Comparison of ENCODE assay signal across 21 cellular contexts in the genomic region with DNA sequence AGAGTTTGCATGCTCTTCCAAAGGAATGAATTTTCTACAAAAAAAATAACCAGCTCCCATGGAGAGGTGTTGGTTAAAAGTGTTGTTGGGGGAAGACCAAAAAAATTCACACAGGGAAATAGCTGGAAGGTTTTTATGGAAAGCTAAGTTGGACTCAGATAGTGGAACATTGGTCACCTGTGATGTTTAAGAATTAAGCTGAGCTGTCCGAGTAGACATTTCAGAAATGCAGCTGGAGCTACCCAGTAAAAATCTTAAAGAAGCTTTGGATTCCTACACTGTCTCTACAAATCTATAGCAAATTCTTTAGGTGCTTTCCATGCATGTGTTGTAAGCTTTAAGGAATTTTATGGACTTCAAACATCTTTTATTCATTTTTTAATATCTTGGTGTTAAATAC.
"Had no signal": no experiment of that assay in that cellular context is flagged by ENCODE, and none has a peak within 500 bp of the region (broad histone marks: within the 10 kb centered on the region; RNA-seq: fewer than 3 reads in every experiment).

No MANE protein-coding gene starts in this region.

- ATAC-seq: activated T-cell treated with anti-CD3 and anti-CD28 coated beads, Interleukin-2, amount 50 U/mL, for 72 hours; left colon; lower lobe of right lung; natural killer cell treated with Interleukin-12 subunit alpha and Interleukin-12 subunit beta and Interleukin-15 and Interleukin-18, amount 100 ng/mL, for 72 hours; stimulated activated naive CD8-positive, alpha-beta T cell treated with anti-CD3 and anti-CD28 coated beads, Interleukin-15, amount 100 ng/mL, for 72 hours; T-helper 17 cell had no signal

- H3K27ac ChIP-seq: colonic mucosa, epithelial cell of prostate, lower lobe of right lung, VCaP had no signal

- DNase-seq: activated CD4-positive, alpha-beta T cell treated with anti-CD3 and anti-CD28 coated beads, Interleukin-2, amount 50 U/mL, for 1 hour; activated CD4-positive, CD25-positive, alpha-beta regulatory T cell treated with anti-CD3 and anti-CD28 coated beads, Interleukin-2, amount 50 U/mL, for 72 hours; activated CD8-positive, alpha-beta memory T cell treated with anti-CD3 and anti-CD28 coated beads for 24 hours; activated CD8-positive, alpha-beta memory T cell treated with anti-CD3 and anti-CD28 coated beads, Interleukin-2, amount 50 U/mL, for 48 hours; activated effector memory CD4-positive, alpha-beta T cell treated with anti-CD3 and anti-CD28 coated beads, Interleukin-2, amount 50 U/mL, for 16 hours; activated naive CD4-positive, alpha-beta T cell treated with anti-CD3 and anti-CD28 coated beads, Interleukin-2, amount 50 U/mL, for 16 hours; activated T-cell treated with anti-CD3 and anti-CD28 coated beads, Interleukin-2, amount 50 U/mL, for 72 hours; colonic mucosa; endodermal cell; foreskin melanocyte; glutamatergic neuron; hippocampal formation; islet precursor cell; left colon; lower lobe of right lung; stimulated activated CD4-positive, alpha-beta T cell treated with anti-CD3 and anti-CD28 coated beads, Interleukin-4, amount 100 ng/mL, for 1 hour; stimulated activated naive CD8-positive, alpha-beta T cell treated with anti-CD3 and anti-CD28 coated beads, Interleukin-15, amount 100 ng/mL, for 72 hours; T-helper 17 cell had no signal

- H3K4me1 ChIP-seq: colonic mucosa, lower lobe of right lung had no signal

- H3K27me3 ChIP-seq: colonic mucosa had no signal

- H3K36me3 ChIP-seq: colonic mucosa, lower lobe of right lung had no signal

- H3K4me3 ChIP-seq: colonic mucosa, lower lobe of right lung had no signal

- H3K9me3 ChIP-seq: colonic mucosa, lower lobe of right lung had no signal
